ENCODE assay signal across 8 cellular contexts in genomic region chr1:207750901-207751300, GRCh38. TPM values are rescaled to one million over a fixed set of nuclear protein-coding genes. Genes with fewer than 3 reads are reported as not detected.
A peak's percentile ranks its signal among the peaks of the same experiment; 100 is the strongest.
DNase-seq lines count a peak whose midpoint lies in the region; ATAC-seq, FAIRE-seq and TF ChIP-seq lines count a peak whose summit lies in the region.

No MANE protein-coding gene starts in this region.

- H3K9ac ChIP-seq in HUES6 (ENCODE audit: low read length), result no peak overlapping the region

- H3K27me3 Mint-ChIP-seq in naive B cell, result no peaks in the 10 kb centered on the region

- H3K27me3 ChIP-seq in HUES6 (ENCODE audit: control insufficient read depth, insufficient read depth, low read length) (no peaks in the 10 kb centered on the region), bronchial epithelial cell (ENCODE audit: control insufficient read depth, insufficient read depth, low read length) (no peaks in the 10 kb centered on the region)

- no peak for ATAC-seq in naive B cell (ENCODE audit: low read depth in 2 of 2)
- ATAC-seq in GM18520 (IDR thresholded peaks at IDR 0.05; ENCODE audit: unreplicated experiment), result no peak

- TF ChIP-seq CTCF in AG04449 (IDR thresholded peaks at IDR 0.05; ENCODE audit: insufficient read depth, low read length, missing control alignments) (no peak), bronchial epithelial cell (IDR thresholded peaks at IDR 0.05; ENCODE audit: insufficient read depth, low read length, severe bottlenecking) (no peak)

- H3K9me3 Mint-ChIP-seq in naive B cell, result no peaks in the 10 kb centered on the region

- CTCF ChIA-PET in AG04449 (lab: Yijun Ruan, JAX), result no interaction called here

- no peaks in the 10 kb centered on the region for H3K9me3 ChIP-seq in HUES6 (ENCODE audit: control insufficient read depth, insufficient read depth, low read depth, low read length)

- H3K27ac Mint-ChIP-seq in naive B cell, result peak overlapping the region; percentile 93 to 99 (median 98)

- H3K4me1 Mint-ChIP-seq in naive B cell, result peaks cover 39 to 50% (median 47%) of the 10 kb centered on the region in 3 donors

- peak overlapping the region; percentile 98 to 100 (median 99) for H3K4me3 Mint-ChIP-seq in naive B cell

- H3K4me3 ChIP-seq in AG04449 (ENCODE audit: low read depth, low read length) (peak overlapping the region; percentile 84; the same call in 1 of the 2 replicates), HUES6 (ENCODE audit: low read depth, low read length) (peak overlapping the region; percentile 89), bronchial epithelial cell (ENCODE audit: low read depth, low read length) (no peak overlapping the region)

- peak overlapping the region; percentile 60; the same call in 1 of the 2 replicates for H3K27ac ChIP-seq in HUES6 (ENCODE audit: low read depth, low read length)

- FAIRE-seq in bronchial epithelial cell (lab: Jason Lieb, UNC), result peak; percentile 28

- no peak for DNase-seq in AG04449 (ENCODE audit: low read depth, low spot score)
- DNase-seq in bronchial epithelial cell (ENCODE audit: low read depth), result peak; percentile 47
- no peak for DNase-seq in naive B cell
- DNase-seq in NCI-H82 treated with DMSO at 0.1 percent for 48 hours (lab: John Stamatoyannopoulos, UW; ENCODE audit: unreplicated experiment), result no peak
- no peak for DNase-seq in foreskin melanocyte
- DNase-seq in NCI-H1694 treated with DMSO at 0.1 percent for 48 hours (lab: John Stamatoyannopoulos, UW), result no peak

- peaks cover 26% of the 10 kb centered on the region for H3K4me1 ChIP-seq in HUES6 (ENCODE audit: control insufficient read depth, insufficient read depth, low read length)

- H3K36me3 ChIP-seq in HUES6 (ENCODE audit: control insufficient read depth, insufficient read depth, low read length) (0 out of 2 replicates have a peak, but pooled peaks cover 1% of the 10 kb centered on the region), bronchial epithelial cell (ENCODE audit: control insufficient read depth, insufficient read depth, low read length) (no peaks in the 10 kb centered on the region)

- POLR2A ChIA-PET in AG04449 (lab: Yijun Ruan, JAX), result no interaction called here

- H3K36me3 Mint-ChIP-seq in naive B cell, result peaks cover 0 to 6% of the 10 kb centered on the region in 2 donors

RNA-seq across cellular contexts. Expression of gene CD46, which starts 1.0 kb away (rescaled TPM):
- 128 and 192 TPM in 2 replicates for total RNA-seq in bronchial epithelial cell
- 100 to 1,000 TPM in 3 of 6 donors, 10 to 100 TPM in 3; 75.9 to 140 (median 98.2) TPM for polyA plus RNA-seq in naive B cell (ENCODE audit: low read depth in 6 of 6)
